1 cellular context compared by ENCODE assay signal in the genomic region with DNA sequence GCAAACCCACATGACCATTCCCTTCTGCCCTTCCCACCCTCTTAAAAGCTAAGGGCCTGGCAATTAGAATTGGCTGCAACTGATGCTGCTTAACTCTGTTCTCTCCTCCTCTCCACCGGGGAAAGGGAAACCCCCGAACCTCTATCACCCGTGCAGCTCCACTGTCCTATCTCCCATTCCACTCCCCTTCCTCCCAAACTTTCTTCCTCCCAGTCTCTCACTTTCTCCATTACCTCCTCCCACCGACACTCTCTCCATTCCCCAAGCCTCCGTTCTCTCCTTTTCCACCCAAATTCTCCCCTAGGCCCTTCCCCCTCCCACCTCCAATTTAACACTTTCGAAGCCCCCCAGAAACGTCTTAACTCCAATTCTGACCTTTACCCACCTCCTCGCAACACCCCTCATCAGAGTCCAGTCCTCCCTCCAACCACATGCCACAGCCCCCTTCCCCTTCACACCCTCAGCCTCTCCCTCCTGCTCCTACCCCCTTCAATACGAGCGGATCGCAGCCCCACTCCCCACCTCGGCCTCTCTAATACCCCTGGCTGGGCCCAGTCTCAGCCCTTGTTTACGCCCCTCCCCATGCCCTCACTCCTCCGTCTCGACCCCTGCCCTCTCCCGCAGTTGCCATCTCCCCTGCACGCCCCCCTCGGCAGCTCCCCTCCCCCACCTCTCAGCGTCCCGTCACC.
A peak's percentile ranks its signal among the peaks of the same experiment; 100 is the strongest.
TF ChIP-seq lines count a peak whose summit lies in the region.

No MANE protein-coding gene starts in this region.

TF ChIP-seq in HEK293, 187 proteins besides CTCF, POLR2A, EP300 and RAD21 (continued from another document and continues in another):
- TF ChIP-seq, protein P1, sequence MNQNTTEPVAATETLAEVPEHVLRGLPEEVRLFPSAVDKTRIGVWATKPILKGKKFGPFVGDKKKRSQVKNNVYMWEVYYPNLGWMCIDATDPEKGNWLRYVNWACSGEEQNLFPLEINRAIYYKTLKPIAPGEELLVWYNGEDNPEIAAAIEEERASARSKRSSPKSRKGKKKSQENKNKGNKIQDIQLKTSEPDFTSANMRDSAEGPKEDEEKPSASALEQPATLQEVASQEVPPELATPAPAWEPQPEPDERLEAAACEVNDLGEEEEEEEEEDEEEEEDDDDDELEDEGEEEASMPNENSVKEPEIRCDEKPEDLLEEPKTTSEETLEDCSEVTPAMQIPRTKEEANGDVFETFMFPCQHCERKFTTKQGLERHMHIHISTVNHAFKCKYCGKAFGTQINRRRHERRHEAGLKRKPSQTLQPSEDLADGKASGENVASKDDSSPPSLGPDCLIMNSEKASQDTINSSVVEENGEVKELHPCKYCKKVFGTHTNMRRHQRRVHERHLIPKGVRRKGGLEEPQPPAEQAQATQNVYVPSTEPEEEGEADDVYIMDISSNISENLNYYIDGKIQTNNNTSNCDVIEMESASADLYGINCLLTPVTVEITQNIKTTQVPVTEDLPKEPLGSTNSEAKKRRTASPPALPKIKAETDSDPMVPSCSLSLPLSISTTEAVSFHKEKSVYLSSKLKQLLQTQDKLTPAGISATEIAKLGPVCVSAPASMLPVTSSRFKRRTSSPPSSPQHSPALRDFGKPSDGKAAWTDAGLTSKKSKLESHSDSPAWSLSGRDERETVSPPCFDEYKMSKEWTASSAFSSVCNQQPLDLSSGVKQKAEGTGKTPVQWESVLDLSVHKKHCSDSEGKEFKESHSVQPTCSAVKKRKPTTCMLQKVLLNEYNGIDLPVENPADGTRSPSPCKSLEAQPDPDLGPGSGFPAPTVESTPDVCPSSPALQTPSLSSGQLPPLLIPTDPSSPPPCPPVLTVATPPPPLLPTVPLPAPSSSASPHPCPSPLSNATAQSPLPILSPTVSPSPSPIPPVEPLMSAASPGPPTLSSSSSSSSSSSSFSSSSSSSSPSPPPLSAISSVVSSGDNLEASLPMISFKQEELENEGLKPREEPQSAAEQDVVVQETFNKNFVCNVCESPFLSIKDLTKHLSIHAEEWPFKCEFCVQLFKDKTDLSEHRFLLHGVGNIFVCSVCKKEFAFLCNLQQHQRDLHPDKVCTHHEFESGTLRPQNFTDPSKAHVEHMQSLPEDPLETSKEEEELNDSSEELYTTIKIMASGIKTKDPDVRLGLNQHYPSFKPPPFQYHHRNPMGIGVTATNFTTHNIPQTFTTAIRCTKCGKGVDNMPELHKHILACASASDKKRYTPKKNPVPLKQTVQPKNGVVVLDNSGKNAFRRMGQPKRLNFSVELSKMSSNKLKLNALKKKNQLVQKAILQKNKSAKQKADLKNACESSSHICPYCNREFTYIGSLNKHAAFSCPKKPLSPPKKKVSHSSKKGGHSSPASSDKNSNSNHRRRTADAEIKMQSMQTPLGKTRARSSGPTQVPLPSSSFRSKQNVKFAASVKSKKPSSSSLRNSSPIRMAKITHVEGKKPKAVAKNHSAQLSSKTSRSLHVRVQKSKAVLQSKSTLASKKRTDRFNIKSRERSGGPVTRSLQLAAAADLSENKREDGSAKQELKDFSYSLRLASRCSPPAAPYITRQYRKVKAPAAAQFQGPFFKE (tag by site-specific recombination; IDR thresholded peaks at IDR 0.05; ENCODE audit: borderline replicate concordance) = peak; percentile 54; the same call in 1 of the 2 replicates
- TF ChIP-seq ZNF558 (tag by site-specific recombination; IDR thresholded peaks at IDR 0.05) (no peak), YY1 (tag by site-specific recombination; IDR thresholded peaks at IDR 0.05) (no peak), ZNF394 (tag by site-specific recombination; IDR thresholded peaks at IDR 0.05; ENCODE audit: borderline replicate concordance) (peak; percentile 18; the same call in 1 of the 2 replicates), ZNF830 (tag by site-specific recombination; IDR thresholded peaks at IDR 0.05; ENCODE audit: low read depth) (no peak), ZFP3 (tag by site-specific recombination; IDR thresholded peaks at IDR 0.05; ENCODE audit: low read depth) (no peak), ZNF311 (tag by site-specific recombination; IDR thresholded peaks at IDR 0.05; ENCODE audit: borderline replicate concordance) (no peak), ZNF529 (tag by site-specific recombination; IDR thresholded peaks at IDR 0.05; ENCODE audit: insufficient replicate concordance) (no peak), OVOL3 (tag by site-specific recombination; IDR thresholded peaks at IDR 0.05) (no peak), ZNF148 (tag by site-specific recombination; IDR thresholded peaks at IDR 0.05; ENCODE audit: borderline replicate concordance) (no peak), ZNF335 (tag by site-specific recombination; conservative IDR thresholded peaks at IDR 0.05) (peak; percentile 33), ZNF707 (tag by site-specific recombination; IDR thresholded peaks at IDR 0.05) (no peak), ZNF266 (tag by site-specific recombination; IDR thresholded peaks at IDR 0.05; ENCODE audit: low read depth) (0 out of 2 replicates have a peak, but pooled peaks have one; percentile 43), ZNF354C (tag by site-specific recombination; IDR thresholded peaks at IDR 0.05; ENCODE audit: borderline replicate concordance, low read depth) (no peak), IKZF3 (tag by site-specific recombination; IDR thresholded peaks at IDR 0.05) (0 out of 2 replicates have a peak, but pooled peaks have one; percentile 41), SCRT1 (tag by site-specific recombination; IDR thresholded peaks at IDR 0.05; ENCODE audit: borderline replicate concordance) (no peak), ZNF169 (tag by site-specific recombination; IDR thresholded peaks at IDR 0.05) (0 out of 2 replicates have a peak, but pooled peaks have one; percentile 29), ZNF341 (tag by site-specific recombination; IDR thresholded peaks at IDR 0.05; ENCODE audit: low read depth) (peak; percentile 50), SALL2 (tag by site-specific recombination; IDR thresholded peaks at IDR 0.05; ENCODE audit: borderline replicate concordance) (0 out of 2 replicates have a peak, but pooled peaks have one; percentile 31), ZNF510 (tag by site-specific recombination; IDR thresholded peaks at IDR 0.05; ENCODE audit: insufficient replicate concordance) (no peak), ZNF629 (tag by site-specific recombination; IDR thresholded peaks at IDR 0.05) (no peak), ZNF202 (tag by site-specific recombination; IDR thresholded peaks at IDR 0.05; ENCODE audit: borderline replicate concordance) (no peak), HOXA7 (CRISPR knock-in tag; IDR thresholded peaks at IDR 0.05; ENCODE audit: borderline replicate concordance) (no peak), ZNF24 (tag by site-specific recombination; IDR thresholded peaks at IDR 0.05) (no peak), ZNF621 (tag by site-specific recombination; IDR thresholded peaks at IDR 0.05) (no peak), ZBTB49 (tag by site-specific recombination; IDR thresholded peaks at IDR 0.05; ENCODE audit: low read depth) (no peak), ZBTB1 (tag by site-specific recombination; IDR thresholded peaks at IDR 0.05) (no peak), ZNF513 (tag by site-specific recombination; IDR thresholded peaks at IDR 0.05) (no peak), ZNF623 (tag by site-specific recombination; IDR thresholded peaks at IDR 0.05) (peak; percentile 31; the same call in 1 of the 2 replicates), ZNF223 (tag by site-specific recombination; IDR thresholded peaks at IDR 0.05) (no peak), ZNF501 (tag by site-specific recombination; IDR thresholded peaks at IDR 0.05) (no peak; the same call in none of the 2 replicates)
- TF ChIP-seq, protein P2, sequence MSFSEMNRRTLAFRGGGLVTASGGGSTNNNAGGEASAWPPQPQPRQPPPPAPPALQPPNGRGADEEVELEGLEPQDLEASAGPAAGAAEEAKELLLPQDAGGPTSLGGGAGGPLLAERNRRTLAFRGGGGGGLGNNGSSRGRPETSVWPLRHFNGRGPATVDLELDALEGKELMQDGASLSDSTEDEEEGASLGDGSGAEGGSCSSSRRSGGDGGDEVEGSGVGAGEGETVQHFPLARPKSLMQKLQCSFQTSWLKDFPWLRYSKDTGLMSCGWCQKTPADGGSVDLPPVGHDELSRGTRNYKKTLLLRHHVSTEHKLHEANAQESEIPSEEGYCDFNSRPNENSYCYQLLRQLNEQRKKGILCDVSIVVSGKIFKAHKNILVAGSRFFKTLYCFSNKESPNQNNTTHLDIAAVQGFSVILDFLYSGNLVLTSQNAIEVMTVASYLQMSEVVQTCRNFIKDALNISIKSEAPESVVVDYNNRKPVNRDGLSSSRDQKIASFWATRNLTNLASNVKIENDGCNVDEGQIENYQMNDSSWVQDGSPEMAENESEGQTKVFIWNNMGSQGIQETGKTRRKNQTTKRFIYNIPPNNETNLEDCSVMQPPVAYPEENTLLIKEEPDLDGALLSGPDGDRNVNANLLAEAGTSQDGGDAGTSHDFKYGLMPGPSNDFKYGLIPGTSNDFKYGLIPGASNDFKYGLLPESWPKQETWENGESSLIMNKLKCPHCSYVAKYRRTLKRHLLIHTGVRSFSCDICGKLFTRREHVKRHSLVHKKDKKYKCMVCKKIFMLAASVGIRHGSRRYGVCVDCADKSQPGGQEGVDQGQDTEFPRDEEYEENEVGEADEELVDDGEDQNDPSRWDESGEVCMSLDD (tag by site-specific recombination; IDR thresholded peaks at IDR 0.05) = peak; percentile 80
- TF ChIP-seq, protein P3, sequence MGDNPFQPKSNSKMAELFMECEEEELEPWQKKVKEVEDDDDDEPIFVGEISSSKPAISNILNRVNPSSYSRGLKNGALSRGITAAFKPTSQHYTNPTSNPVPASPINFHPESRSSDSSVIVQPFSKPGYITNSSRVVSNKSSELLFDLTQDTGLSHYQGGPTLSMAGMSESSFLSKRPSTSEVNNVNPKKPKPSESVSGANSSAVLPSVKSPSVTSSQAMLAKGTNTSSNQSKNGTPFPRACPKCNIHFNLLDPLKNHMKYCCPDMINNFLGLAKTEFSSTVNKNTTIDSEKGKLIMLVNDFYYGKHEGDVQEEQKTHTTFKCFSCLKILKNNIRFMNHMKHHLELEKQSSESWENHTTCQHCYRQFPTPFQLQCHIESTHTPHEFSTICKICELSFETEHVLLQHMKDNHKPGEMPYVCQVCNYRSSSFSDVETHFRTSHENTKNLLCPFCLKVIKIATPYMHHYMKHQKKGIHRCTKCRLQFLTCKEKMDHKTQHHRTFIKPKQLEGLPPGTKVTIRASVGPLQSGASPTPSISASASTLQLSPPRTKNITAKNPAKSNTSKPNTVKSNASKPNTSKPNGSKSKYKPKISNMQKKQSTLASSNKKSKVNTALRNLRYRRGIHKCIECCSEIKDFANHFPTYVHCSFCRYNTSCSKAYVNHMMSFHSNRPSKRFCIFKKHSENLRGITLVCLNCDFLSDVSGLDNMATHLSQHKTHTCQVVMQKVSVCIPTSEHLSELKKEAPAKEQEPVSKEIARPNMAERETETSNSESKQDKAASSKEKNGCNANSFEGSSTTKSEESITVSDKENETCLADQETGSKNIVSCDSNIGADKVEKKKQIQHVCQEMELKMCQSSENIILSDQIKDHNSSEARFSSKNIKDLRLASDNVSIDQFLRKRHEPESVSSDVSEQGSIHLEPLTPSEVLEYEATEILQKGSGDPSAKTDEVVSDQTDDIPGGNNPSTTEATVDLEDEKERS (tag by site-specific recombination; IDR thresholded peaks at IDR 0.05) = no peak
- TF ChIP-seq, protein P4, sequence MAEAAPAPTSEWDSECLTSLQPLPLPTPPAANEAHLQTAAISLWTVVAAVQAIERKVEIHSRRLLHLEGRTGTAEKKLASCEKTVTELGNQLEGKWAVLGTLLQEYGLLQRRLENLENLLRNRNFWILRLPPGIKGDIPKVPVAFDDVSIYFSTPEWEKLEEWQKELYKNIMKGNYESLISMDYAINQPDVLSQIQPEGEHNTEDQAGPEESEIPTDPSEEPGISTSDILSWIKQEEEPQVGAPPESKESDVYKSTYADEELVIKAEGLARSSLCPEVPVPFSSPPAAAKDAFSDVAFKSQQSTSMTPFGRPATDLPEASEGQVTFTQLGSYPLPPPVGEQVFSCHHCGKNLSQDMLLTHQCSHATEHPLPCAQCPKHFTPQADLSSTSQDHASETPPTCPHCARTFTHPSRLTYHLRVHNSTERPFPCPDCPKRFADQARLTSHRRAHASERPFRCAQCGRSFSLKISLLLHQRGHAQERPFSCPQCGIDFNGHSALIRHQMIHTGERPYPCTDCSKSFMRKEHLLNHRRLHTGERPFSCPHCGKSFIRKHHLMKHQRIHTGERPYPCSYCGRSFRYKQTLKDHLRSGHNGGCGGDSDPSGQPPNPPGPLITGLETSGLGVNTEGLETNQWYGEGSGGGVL (tag by site-specific recombination; IDR thresholded peaks at IDR 0.05) = peak; percentile 98
